ENCODE assay signal across 17 cellular contexts in genomic region chr14:59199205-59199604, GRCh38. TPM values are rescaled to one million over a fixed set of nuclear protein-coding genes. Genes with fewer than 3 reads are reported as not detected.
A peak's percentile ranks its signal among the peaks of the same experiment; 100 is the strongest.
DNase-seq lines count a peak whose midpoint lies in the region; ATAC-seq, FAIRE-seq and TF ChIP-seq lines count a peak whose summit lies in the region.
"Had no signal": no experiment of that assay in that cellular context is flagged by ENCODE, and none has a peak within 500 bp of the region (broad histone marks: within the 10 kb centered on the region; RNA-seq: fewer than 3 reads in every experiment).

No MANE protein-coding gene starts in this region.

- H3K27ac ChIP-seq in K562 (ENCODE audit: extremely low read depth, low read depth, low read length) (no peak overlapping the region), GM23338 (ENCODE audit: low read depth) (no peak overlapping the region)
- H3K27ac ChIP-seq: colonic mucosa, SK-N-MC had no signal

- H3K27me3 Mint-ChIP-seq in HFFc6 (ENCODE audit: insufficient read depth) = no peaks in the 10 kb centered on the region; the same call in 1 of the 2 replicates
- no peaks in the 10 kb centered on the region for H3K27me3 Mint-ChIP-seq in progenitor cell of endocrine pancreas
- no peaks in the 10 kb centered on the region for H3K27me3 Mint-ChIP-seq in GM23338 (ENCODE audit: insufficient read depth, low read depth, poor library complexity)
- H3K27me3 Mint-ChIP-seq: activated CD4-positive, alpha-beta T cell treated with anti-CD3 and anti-CD28 coated beads for 36 hours had no signal

- no peak overlapping the region for H3K4me2 ChIP-seq in K562 (ENCODE audit: insufficient read depth, low read length)
- H3K4me2 ChIP-seq in GM23338 = no peak overlapping the region

- peak; percentile 15 for FAIRE-seq in K562 (lab: Jason Lieb, UNC)
- FAIRE-seq: endothelial cell of umbilical vein, GM18507, H1, small intestine had no signal

- no peaks in the 10 kb centered on the region for H3K9me3 Mint-ChIP-seq in HFFc6
- H3K9me3 Mint-ChIP-seq in progenitor cell of endocrine pancreas (ENCODE audit: low read depth) = no peaks in the 10 kb centered on the region
- no peaks in the 10 kb centered on the region for H3K9me3 Mint-ChIP-seq in GM23338

- intact Hi-C loops in K562 (cut with micrococcal nuclease) = no loop called here

- no peak overlapping the region for H3K4me3 Mint-ChIP-seq in HFFc6
- H3K4me3 Mint-ChIP-seq in progenitor cell of endocrine pancreas (ENCODE audit: low read depth) = no peak overlapping the region
- no peak overlapping the region for H3K4me3 Mint-ChIP-seq in GM23338
- H3K4me3 Mint-ChIP-seq: activated CD4-positive, alpha-beta T cell treated with anti-CD3 and anti-CD28 coated beads for 36 hours had no signal

- no peaks in the 10 kb centered on the region for H3K4me1 Mint-ChIP-seq in HFFc6 (ENCODE audit: low read depth)
- peaks cover 4% of the 10 kb centered on the region for H3K4me1 Mint-ChIP-seq in progenitor cell of endocrine pancreas (ENCODE audit: low read depth)
- no peaks in the 10 kb centered on the region for H3K4me1 Mint-ChIP-seq in GM23338

- DNase-seq in HFFc6 = no peak
- peak in 2 of 4 experiments; percentile 8 to 13 for DNase-seq in K562 (ENCODE audit: extremely low read depth in 1 of 4, low spot score in 3 of 4)
- no peak for DNase-seq in progenitor cell of endocrine pancreas (ENCODE audit: low spot score, unreplicated experiment)
- no peak for DNase-seq in GM23338 (ENCODE audit: low spot score)
- DNase-seq in cerebellar nuclear complex (lab: John Stamatoyannopoulos, UW) = no peak
- DNase-seq: activated CD4-positive, alpha-beta T cell treated with anti-CD3 and anti-CD28 coated beads for 36 hours; colonic mucosa; NCI-H1694; occipital lobe; small intestine; T1000 had no signal

- H3K9ac ChIP-seq in K562 (ENCODE audit: insufficient read depth in 1 of 2, low read depth in 2 of 2, low read length in 2 of 2) = no peak overlapping the region

- H4K20me1 ChIP-seq in K562 (replicated peaks; ENCODE audit: control insufficient read depth, insufficient read depth, low read length) (no peaks in the 10 kb centered on the region), GM23338 (replicated peaks; ENCODE audit: insufficient read depth) (no peaks in the 10 kb centered on the region; the same call in 1 of the 2 replicates)

- no peaks in the 10 kb centered on the region for H3K9me1 ChIP-seq in K562 (ENCODE audit: control insufficient read depth, insufficient read depth, low read length)

- no peaks in the 10 kb centered on the region for H3F3A ChIP-seq in GM23338 (replicated peaks; ENCODE audit: low read depth)

- in situ Hi-C loops in K562 (cut with MboI) = no loop called here

- no peak overlapping the region for H3K27ac Mint-ChIP-seq in HFFc6
- H3K27ac Mint-ChIP-seq in progenitor cell of endocrine pancreas = peak overlapping the region; percentile 20
- no peak overlapping the region for H3K27ac Mint-ChIP-seq in GM23338
- H3K27ac Mint-ChIP-seq: activated CD4-positive, alpha-beta T cell treated with anti-CD3 and anti-CD28 coated beads for 36 hours had no signal

- TF ChIP-seq CTCF in GM12873 (IDR thresholded peaks at IDR 0.05; ENCODE audit: insufficient read depth, low read depth, low read length, missing control alignments) (peak; percentile 4), HFFc6 (IDR thresholded peaks at IDR 0.05) (peak; percentile 52), K562 (IDR thresholded peaks at IDR 0.05 in 2 of 3, conservative IDR thresholded peaks at IDR 0.05 in 1 of 3; ENCODE audit: insufficient read depth in 2 of 3, low read depth in 1 of 3, low read length in 3 of 3) (0 out of 6 replicates have a peak, but pooled peaks of 1 of the 3 experiments have one; percentile 24), progenitor cell of endocrine pancreas (IDR thresholded peaks at IDR 0.05; ENCODE audit: unreplicated experiment) (peak; percentile 20), GM23338 (conservative IDR thresholded peaks at IDR 0.05; ENCODE audit: low read depth in 2 of 2) (0 out of 4 replicates have a peak, but pooled peaks of 1 of the 2 experiments have one; percentile 9)

- ATAC-seq in K562 (peak; percentile 64), GM23338 (no peak), GM18868 (IDR thresholded peaks at IDR 0.05; ENCODE audit: unreplicated experiment) (no peak)
- ATAC-seq: activated CD4-positive, alpha-beta T cell treated with anti-CD3 and anti-CD28 coated beads for 36 hours had no signal

- TF ChIP-seq POLR2A in K562 (conservative IDR thresholded peaks at IDR 0.05) = no peak

- no peaks in the 10 kb centered on the region for H3K9me2 ChIP-seq in GM23338 (ENCODE audit: insufficient read depth)

- peaks cover 7 to 20% of the 10 kb centered on the region in 2 experiments; a peak in 4 of 5 replicates for H3K4me1 ChIP-seq in K562 (replicated peaks in 1 of 2; ENCODE audit: control insufficient read depth in 2 of 2, insufficient read depth in 2 of 2, low read length in 2 of 2)
- no peaks in the 10 kb centered on the region for H3K4me1 ChIP-seq in GM23338 (ENCODE audit: insufficient read depth)
- H3K4me1 ChIP-seq: colonic mucosa had no signal

- no TSS peak for BruUV-seq in K562 (replicated peaks; lab: Mats Ljungman, UMichigan)

- H3K27me3 ChIP-seq in K562 (ENCODE audit: control insufficient read depth in 2 of 2, insufficient read depth in 2 of 2, low read length in 2 of 2) (no peaks in the 10 kb centered on the region), GM23338 (ENCODE audit: insufficient read depth) (no peaks in the 10 kb centered on the region)
- H3K27me3 ChIP-seq: colonic mucosa had no signal

- H2AFZ ChIP-seq in K562 (ENCODE audit: low read depth, low read length) = no peak overlapping the region
- no peak overlapping the region for H2AFZ ChIP-seq in GM23338

- TF ChIP-seq RAD21 in K562 (CRISPR knock-in tag; conservative IDR thresholded peaks at IDR 0.05 in 1 of 2, IDR thresholded peaks at IDR 0.05 in 1 of 2) = no peak

- WGBS in K562 (ENCODE audit: insufficient coverage, low coverage, missing lambda C conversion rate) = 77% methylated on average over 5 of the region's 5 CpGs

- H3K36me3 ChIP-seq in K562 (ENCODE audit: control insufficient read depth, insufficient read depth, low read length) = no peaks in the 10 kb centered on the region
- H3K36me3 ChIP-seq in GM23338 (ENCODE audit: insufficient read depth) = no peaks in the 10 kb centered on the region
- H3K36me3 ChIP-seq: colonic mucosa had no signal

- H3K9me3 ChIP-seq in K562 (replicated peaks; ENCODE audit: control insufficient read depth, insufficient read depth, low read depth, low read length) = no peaks in the 10 kb centered on the region
- H3K9me3 ChIP-seq: colonic mucosa had no signal

- CTCF ChIA-PET in K562 (lab: Yijun Ruan, JAX; ENCODE audit: low intra/inter-chr PET ratio) = no interaction called here

- H3K4me3 ChIP-seq in K562 (no peak overlapping the region), GM23338 (no peak overlapping the region)
- H3K4me3 ChIP-seq: colonic mucosa, SK-N-MC had no signal

- H3K36me3 Mint-ChIP-seq in HFFc6 (ENCODE audit: low read depth) (no peaks in the 10 kb centered on the region), progenitor cell of endocrine pancreas (ENCODE audit: insufficient read depth) (no peaks in the 10 kb centered on the region), GM23338 (ENCODE audit: low read depth) (no peaks in the 10 kb centered on the region)

- no peak for TF ChIP-seq EP300 in K562 (IDR thresholded peaks at IDR 0.05; ENCODE audit: low read length)

- POLR2A ChIA-PET in K562 (lab: Yijun Ruan, JAX) = no interaction called here

- H3K79me2 ChIP-seq in K562 (ENCODE audit: control insufficient read depth, insufficient read depth, low read length) (peaks cover 15% of the 10 kb centered on the region; the same call in 2 of the 3 replicates), GM23338 (replicated peaks; ENCODE audit: insufficient read depth) (peaks cover 81% of the 10 kb centered on the region)

TF ChIP-seq in K562, 482 proteins besides CTCF, POLR2A, EP300 and RAD21 (continues in another document):
- TF ChIP-seq SMAD3 (CRISPR knock-in tag; conservative IDR thresholded peaks at IDR 0.05) = no peak

TF ChIP-seq in GM23338, 12 proteins besides CTCF, POLR2A, EP300 and RAD21 (continues in another document):
- no peak for TF ChIP-seq EZH2 (IDR thresholded peaks at IDR 0.05; ENCODE audit: low read depth, unreplicated experiment)

RNA-seq across cellular contexts. Expression of gene DAAM1, which starts 10.7 kb away (rescaled TPM):
- 10 to 100 TPM in 2 of 6 experiments, 1 to 10 TPM in 4; 7.5 to 12.2 (median 8.6) TPM for total RNA-seq in HFFc6 (2021; fragmentation: NEBNext Ultra II Directional; extraction: Animal tissue kit (Norgen Biotek cat#: 25700))
- 14.8 and 51.6 TPM in 2 replicates for total RNA-seq in K562 (2011; cell fraction: chromatin; rRNA removed; ENCODE audit: low replicate concordance)
- 7.2 and 11.1 TPM in 2 replicates for total RNA-seq in K562 (2011; cell fraction: nucleolus; rRNA removed)
- 19.7 and 34.7 TPM in 2 replicates for total RNA-seq in K562 (2011; cell fraction: nucleoplasm; rRNA removed)
- total RNA-seq in K562 (2014; rRNA removed) = 3.0 and 4.3 TPM in 2 replicates
- 6.7 and 10.9 TPM in 2 replicates for total RNA-seq in K562 (2014; rRNA removed; fragmentation: Illumina TruSeq; extraction: Trizol)
- 4.6 and 5.5 TPM in 2 replicates for total RNA-seq in K562 (2015; rRNA removed; fragmentation: Illumina TruSeq; extraction: Trizol)
- total RNA-seq in K562 (2021) = 10.5 and 11.6 TPM in 2 replicates
- 8.4 and 10.5 TPM in 2 replicates for polyA plus RNA-seq in K562 (2011; rRNA removed)
- polyA plus RNA-seq in K562 (2011; cell fraction: cytosol; rRNA removed) = 1.2 and 3.4 TPM in 2 replicates
- 5.4 and 10.2 TPM in 2 replicates for polyA plus RNA-seq in K562 (2011; cell fraction: nucleus; rRNA removed)
- polyA plus RNA-seq in K562 (2012) = 3.9 and 5.9 TPM in 2 replicates
- polyA plus RNA-seq in K562 (2014; fragmentation: Illumina TruSeq; extraction: Trizol) = 8.2 and 10.6 TPM in 2 replicates
- 1 to 10 TPM; 3.6 to 6.3 TPM for polyA plus RNA-seq in K562 (2014; fragmentation: Nextera tagmentation; extraction: Ambion mirVana)
- 5.0 and 7.0 TPM in 2 replicates for polyA plus RNA-seq in K562 (2014; rRNA removed)
- polyA minus RNA-seq in K562 (2011; rRNA and poly(A)+ RNA removed) = 38.4 and 55.9 TPM in 2 replicates
- polyA minus RNA-seq in K562 (2011; cell fraction: cytosol; rRNA and poly(A)+ RNA removed) = 3.5 and 3.6 TPM in 2 replicates
- polyA minus RNA-seq in K562 (2011; cell fraction: nucleus; rRNA and poly(A)+ RNA removed) = 20.7 and 36.2 TPM in 2 replicates
- total RNA-seq in progenitor cell of endocrine pancreas = 62.5 and 69.9 TPM in 2 replicates
- 36.3 and 51.1 TPM in 2 replicates for total RNA-seq in GM23338 (2014; rRNA removed; shearing (Covaris generic))
- 28.4 and 42.1 TPM in 2 replicates for polyA plus RNA-seq in GM23338 (2016; fragmentation: Nextera tagmentation; extraction: Ambion mirVana)
